1 cellular context compared by ENCODE assay signal in genomic region chr14:100192250-100192671, GRCh38.
TF ChIP-seq lines count a peak whose summit lies in the region.

No MANE protein-coding gene starts in this region.

TF ChIP-seq in endothelial cell of umbilical vein, 7 proteins besides CTCF, POLR2A, EP300 and RAD21 (continued from another document):
- TF ChIP-seq MYC (IDR thresholded peaks at IDR 0.05; ENCODE audit: low read depth, low read length), result no peak
